23 cellular contexts compared by ENCODE assay signal in genomic region chr19:15109768-15110417, GRCh38. TPM values are rescaled to one million over a fixed set of nuclear protein-coding genes. Genes with fewer than 3 reads are reported as not detected.
"Had no signal": no experiment of that assay in that cellular context is flagged by ENCODE, and none has a peak within 500 bp of the region (broad histone marks: within the 10 kb centered on the region; RNA-seq: fewer than 3 reads in every experiment).

No MANE protein-coding gene starts in this region.

- H3K36me3 ChIP-seq: breast epithelium had no signal

- H3K4me3 ChIP-seq: breast epithelium had no signal

- DNase-seq: activated CD4-positive, alpha-beta T cell treated with anti-CD3 and anti-CD28 coated beads for 4 hours; activated CD8-positive, alpha-beta memory T cell treated with anti-CD3 and anti-CD28 coated beads, Interleukin-2, amount 50 U/mL, for 4 hours; activated CD8-positive, alpha-beta T cell treated with anti-CD3 and anti-CD28 coated beads for 36 hours; activated gamma-delta T cell treated with Interleukin-2 at 50 U/mL for 16 hours; activated naive CD4-positive, alpha-beta T cell treated with anti-CD3 and anti-CD28 coated beads, Interleukin-2, amount 10 ng/mL, durations not matched to agents 7 days and 5 days; activated naive CD8-positive, alpha-beta T cell treated with anti-CD3 and anti-CD28 coated beads for 36 hours; activated T-cell treated with anti-CD3 and anti-CD28 coated beads, Interleukin-2, amount 50 U/mL, for 72 hours; caudate nucleus; IMR-90; Kasumi-1; KBM-7; NCI-H1105 treated with DMSO at 0.1 percent for 48 hours; NCI-H1436 treated with DMSO at 0.1 percent for 48 hours; NCI-H1930; NCI-H2107; NCI-H446 treated with DMSO at 0.1 percent for 48 hours; NCI-H82; SHP77 treated with DMSO at 0.1 percent for 48 hours; T-helper 1 cell; WERI-Rb-1 had no signal

- H3K27me3 ChIP-seq: breast epithelium had no signal

- H3K27ac ChIP-seq: WERI-Rb-1 had no signal

- H3K4me1 ChIP-seq: breast epithelium had no signal

- ATAC-seq: activated CD8-positive, alpha-beta T cell treated with anti-CD3 and anti-CD28 coated beads for 36 hours; activated T-cell treated with anti-CD3 and anti-CD28 coated beads, Interleukin-2, amount 50 U/mL, for 72 hours had no signal

RNA-seq across cellular contexts. Expression of gene OR1I1, which starts 27.9 kb away (rescaled TPM):
- total RNA-seq: activated CD8-positive, alpha-beta T cell treated with anti-CD3 and anti-CD28 coated beads for 36 hours; activated naive CD8-positive, alpha-beta T cell treated with anti-CD3 and anti-CD28 coated beads for 36 hours; activated T-cell treated with anti-CD3 and anti-CD28 coated beads, Interleukin-2, amount 50 U/mL, for 72 hours; activated T-helper 2 cell treated with anti-CD3 and anti-CD28 coated beads, Interferon-gamma antibody, Interleukin-2, Interleukin-4, amounts not matched to agents 10 μg/mL and 5 μg/mL and 100 μg/mL, durations not matched to agents 14 hours and 24 hours and 36 hours; breast epithelium; IMR-90; T-helper 2 cell treated with Interferon-gamma antibody and Interleukin-4, amounts not matched to agents 100 ng/mL and 5 ng/mL, for 36 hours had no signal
- polyA plus RNA-seq: IMR-90 had no signal
